12 cellular contexts compared by ENCODE assay signal in the genomic region with DNA sequence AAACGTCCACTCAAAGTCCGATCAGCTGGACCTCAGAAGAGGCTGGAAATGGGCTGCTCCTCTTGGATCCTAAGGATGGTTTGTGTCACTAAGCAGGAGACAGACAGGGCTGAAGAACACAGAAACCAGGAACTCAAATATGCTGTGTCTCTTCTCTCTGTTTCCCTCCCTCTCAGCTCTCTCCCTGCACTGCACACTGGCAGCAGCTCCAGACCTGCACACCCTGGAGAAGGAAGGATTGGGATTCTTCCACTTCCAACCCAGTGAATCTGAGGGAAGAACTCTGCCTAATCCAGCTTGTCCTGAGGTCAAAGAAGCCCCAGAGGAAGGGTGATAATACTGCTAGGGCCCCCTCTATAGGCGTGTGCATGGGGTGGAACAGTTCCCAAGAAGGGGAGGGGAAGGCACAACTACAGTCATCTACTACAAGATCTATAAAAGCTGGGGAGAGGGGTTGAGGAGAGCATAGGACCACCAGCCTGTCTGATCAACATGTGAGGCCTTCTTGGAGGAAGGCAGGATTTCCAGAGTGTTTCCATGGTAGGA. TPM values are rescaled to one million over a fixed set of nuclear protein-coding genes. Genes with fewer than 3 reads are reported as not detected.
DNase-seq lines count a peak whose midpoint lies in the region; ATAC-seq and TF ChIP-seq lines count a peak whose summit lies in the region.
"Had no signal": no experiment of that assay in that cellular context is flagged by ENCODE, and none has a peak within 500 bp of the region (broad histone marks: within the 10 kb centered on the region; RNA-seq: fewer than 3 reads in every experiment).

No MANE protein-coding gene starts in this region.

- H2AFZ ChIP-seq in GM23248 = peak overlapping the region; percentile 51

- in situ Hi-C loops in GM23248 (cut with MboI) = no loop called here

- no peaks in the 10 kb centered on the region for H3K9me3 ChIP-seq in GM23248 (ENCODE audit: low read depth)
- H3K9me3 ChIP-seq in body of pancreas = no peaks in the 10 kb centered on the region
- H3K9me3 ChIP-seq: spleen had no signal

- no peaks in the 10 kb centered on the region for H3K79me2 ChIP-seq in GM23248 (ENCODE audit: insufficient read depth)

- DNase-seq in GM23248 = no peak
- DNase-seq in body of pancreas = peak in 1 of 4 donors; percentile 5
- DNase-seq in left colon = no peak
- DNase-seq in GM10248 (ENCODE audit: extremely low spot score) = no peak
- no peak for DNase-seq in DMS153 treated with DMSO at 0.1 percent for 48 hours (lab: John Stamatoyannopoulos, UW; ENCODE audit: unreplicated experiment)
- no peak for DNase-seq in DMS 273 treated with DMSO at 0.1 percent for 48 hours (lab: John Stamatoyannopoulos, UW)
- DNase-seq: DMS79, NCI-H1417 treated with DMSO at 0.1 percent for 48 hours had no signal

- no peak overlapping the region for H3K9ac ChIP-seq in GM23248

- POLR2A ChIA-PET in GM10248 (lab: Yijun Ruan, JAX) = no interaction called here

- TF ChIP-seq CTCF in body of pancreas (IDR thresholded peaks at IDR 0.05) (no peak), GM10248 (IDR thresholded peaks at IDR 0.05; ENCODE audit: control extremely low read depth, extremely low read depth, low read depth, missing control alignments) (no peak)

- no peaks in the 10 kb centered on the region for H4K20me1 ChIP-seq in GM23248 (ENCODE audit: insufficient read depth)

- TF ChIP-seq POLR2A in body of pancreas (IDR thresholded peaks at IDR 0.05) = no peak

- H3F3A ChIP-seq in GM23248 (ENCODE audit: insufficient read depth) = peaks cover 4% of the 10 kb centered on the region; the same call in 1 of the 2 replicates

- 46 to 54% methylated on average over 3 of the region's 3 CpGs for WGBS in GM23248 (ENCODE audit: low coverage in 1 of 2, low lambda C conversion rate in 2 of 2, missing lambda C conversion rate in 2 of 2), 2 experiments
- WGBS in body of pancreas, 2 donors = 56 to 58% methylated on average over 3 of the region's 3 CpGs

- no peaks in the 10 kb centered on the region for H3K27me3 ChIP-seq in GM23248 (replicated peaks; ENCODE audit: insufficient read depth)
- H3K27me3 ChIP-seq in body of pancreas = no peaks in the 10 kb centered on the region
- H3K27me3 ChIP-seq: brain microvascular endothelial cell had no signal

- H3K9me2 ChIP-seq in GM23248 (ENCODE audit: insufficient read depth) = no peaks in the 10 kb centered on the region

- CTCF ChIA-PET in GM10248 (lab: Yijun Ruan, JAX) = interaction anchor here (0.6 to 6.8 kb wide), 21 partner anchors 9 to 120 kb away, joined by 3 to 64 read pairs (median 5); no protein-coding TSS in a partner anchor

- H3K4me2 ChIP-seq in GM23248 (ENCODE audit: unreplicated experiment) = no peak overlapping the region

- ATAC-seq in body of pancreas (peak; percentile 4), left colon (peak; percentile 20), GM19395 (IDR thresholded peaks at IDR 0.05; ENCODE audit: unreplicated experiment) (no peak)

- H3K27ac ChIP-seq in GM23248 = no peak overlapping the region
- peak overlapping the region in 1 of 4 donors; percentile 29 for H3K27ac ChIP-seq in body of pancreas
- peak overlapping the region in 12 of 21 experiments; percentile 3 to 64 (median 34) for H3K27ac ChIP-seq in skin epidermis
- H3K27ac ChIP-seq: brain microvascular endothelial cell had no signal

- H3K4me1 ChIP-seq in GM23248 (ENCODE audit: insufficient read depth) = peaks cover 8% of the 10 kb centered on the region
- H3K4me1 ChIP-seq in body of pancreas = peaks cover 10% of the 10 kb centered on the region

- H3K4me3 ChIP-seq in GM23248 = no peak overlapping the region
- H3K4me3 ChIP-seq in body of pancreas = no peak overlapping the region
- H3K4me3 ChIP-seq in skin epidermis = no peak overlapping the region
- H3K4me3 ChIP-seq: spleen had no signal

- intact Hi-C loops in body of pancreas (cut with DNase I) = no loop called here
- intact Hi-C loops in left colon (cut with DNase I, micrococcal nuclease) = loop anchor here in 1 of 2 donors (5.0 kb wide), 1 partner anchor 91 kb away; no protein-coding TSS in a partner anchor

- H3K36me3 ChIP-seq in GM23248 (ENCODE audit: low read depth) = no peaks in the 10 kb centered on the region
- H3K36me3 ChIP-seq in body of pancreas (replicated peaks in 1 of 2; ENCODE audit: insufficient read depth in 1 of 2, low read depth in 2 of 2) = no peaks in the 10 kb centered on the region
- H3K36me3 ChIP-seq: brain microvascular endothelial cell, spleen had no signal

RNA-seq across cellular contexts. Expression of a gene that starts 22.7 kb away (rescaled TPM):
- 30.3 and 34.0 TPM in 2 replicates for total RNA-seq in GM23248 (2014; rRNA removed; shearing (Covaris generic))
- polyA plus RNA-seq in GM23248 (2016; fragmentation: Nextera tagmentation; extraction: Ambion mirVana) = 29.3 and 30.4 TPM in 2 replicates
- total RNA-seq in body of pancreas = 10 to 100 TPM; 14.0 to 19.8 TPM
- total RNA-seq in left colon = 10 to 100 TPM in 1 of 2 donors, 1 to 10 TPM in 1; 5.3 to 18.4 TPM

RNA-seq across cellular contexts. Expression of a gene that starts 44.2 kb away (rescaled TPM):
- 0.63 and 0.65 TPM in 2 replicates for total RNA-seq in GM23248 (2014; rRNA removed; shearing (Covaris generic))
- 5.9 and 6.1 TPM in 2 replicates for polyA plus RNA-seq in GM23248 (2016; fragmentation: Nextera tagmentation; extraction: Ambion mirVana)
- not detected for total RNA-seq in body of pancreas
- under 1 TPM; 0.09 to 0.53 TPM for total RNA-seq in left colon
